In genomic region chr15:95247068-95247984, GRCh38 we compare ENCODE assay signal across 2 cellular contexts.
A peak's percentile ranks its signal among the peaks of the same experiment; 100 is the strongest.
TF ChIP-seq lines count a peak whose summit lies in the region.

No MANE protein-coding gene starts in this region.

TF ChIP-seq in HepG2, 621 proteins besides CTCF, POLR2A, EP300 and RAD21 (continued from another document):
- TF ChIP-seq ZNF142 (CRISPR knock-in tag; IDR thresholded peaks at IDR 0.05) (no peak), ZNF713 (CRISPR knock-in tag; IDR thresholded peaks at IDR 0.05) (no peak), MTERF4 (CRISPR knock-in tag; IDR thresholded peaks at IDR 0.05) (no peak), SMAD3 (CRISPR knock-in tag; IDR thresholded peaks at IDR 0.05) (no peak), CEBPB (IDR thresholded peaks at IDR 0.05; ENCODE audit: borderline replicate concordance, low read depth, low read length) (no peak), GATAD1 (CRISPR knock-in tag; IDR thresholded peaks at IDR 0.05) (no peak), MAFF (IDR thresholded peaks at IDR 0.05; ENCODE audit: low read depth, low read length) (peak; percentile 50; the same call in 1 of the 2 replicates), FOSL2 (CRISPR knock-in tag; IDR thresholded peaks at IDR 0.05) (peak; percentile 71), GLMP (CRISPR knock-in tag; IDR thresholded peaks at IDR 0.05; ENCODE audit: borderline replicate concordance) (no peak), ZNF264 (CRISPR knock-in tag; IDR thresholded peaks at IDR 0.05) (no peak), MEIS2 (CRISPR knock-in tag; IDR thresholded peaks at IDR 0.05) (no peak), MXD4 (CRISPR knock-in tag; IDR thresholded peaks at IDR 0.05) (no peak), ZNF382 (CRISPR knock-in tag; IDR thresholded peaks at IDR 0.05; ENCODE audit: borderline replicate concordance) (no peak), MAFK (conservative IDR thresholded peaks at IDR 0.05 in 1 of 2, IDR thresholded peaks at IDR 0.05 in 1 of 2; ENCODE audit: low read length in 2 of 2) (peak; percentile 33 to 64; a peak in 3 of 4 replicates), SRF (IDR thresholded peaks at IDR 0.05; ENCODE audit: low read depth, low read length) (no peak)
- TF ChIP-seq, protein P1, sequence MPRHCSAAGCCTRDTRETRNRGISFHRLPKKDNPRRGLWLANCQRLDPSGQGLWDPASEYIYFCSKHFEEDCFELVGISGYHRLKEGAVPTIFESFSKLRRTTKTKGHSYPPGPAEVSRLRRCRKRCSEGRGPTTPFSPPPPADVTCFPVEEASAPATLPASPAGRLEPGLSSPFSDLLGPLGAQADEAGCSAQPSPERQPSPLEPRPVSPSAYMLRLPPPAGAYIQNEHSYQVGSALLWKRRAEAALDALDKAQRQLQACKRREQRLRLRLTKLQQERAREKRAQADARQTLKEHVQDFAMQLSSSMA (CRISPR knock-in tag; IDR thresholded peaks at IDR 0.05): no peak

TF ChIP-seq in GM23338, 12 proteins besides CTCF, POLR2A, EP300 and RAD21 (continued from another document):
- TF ChIP-seq, protein P2, sequence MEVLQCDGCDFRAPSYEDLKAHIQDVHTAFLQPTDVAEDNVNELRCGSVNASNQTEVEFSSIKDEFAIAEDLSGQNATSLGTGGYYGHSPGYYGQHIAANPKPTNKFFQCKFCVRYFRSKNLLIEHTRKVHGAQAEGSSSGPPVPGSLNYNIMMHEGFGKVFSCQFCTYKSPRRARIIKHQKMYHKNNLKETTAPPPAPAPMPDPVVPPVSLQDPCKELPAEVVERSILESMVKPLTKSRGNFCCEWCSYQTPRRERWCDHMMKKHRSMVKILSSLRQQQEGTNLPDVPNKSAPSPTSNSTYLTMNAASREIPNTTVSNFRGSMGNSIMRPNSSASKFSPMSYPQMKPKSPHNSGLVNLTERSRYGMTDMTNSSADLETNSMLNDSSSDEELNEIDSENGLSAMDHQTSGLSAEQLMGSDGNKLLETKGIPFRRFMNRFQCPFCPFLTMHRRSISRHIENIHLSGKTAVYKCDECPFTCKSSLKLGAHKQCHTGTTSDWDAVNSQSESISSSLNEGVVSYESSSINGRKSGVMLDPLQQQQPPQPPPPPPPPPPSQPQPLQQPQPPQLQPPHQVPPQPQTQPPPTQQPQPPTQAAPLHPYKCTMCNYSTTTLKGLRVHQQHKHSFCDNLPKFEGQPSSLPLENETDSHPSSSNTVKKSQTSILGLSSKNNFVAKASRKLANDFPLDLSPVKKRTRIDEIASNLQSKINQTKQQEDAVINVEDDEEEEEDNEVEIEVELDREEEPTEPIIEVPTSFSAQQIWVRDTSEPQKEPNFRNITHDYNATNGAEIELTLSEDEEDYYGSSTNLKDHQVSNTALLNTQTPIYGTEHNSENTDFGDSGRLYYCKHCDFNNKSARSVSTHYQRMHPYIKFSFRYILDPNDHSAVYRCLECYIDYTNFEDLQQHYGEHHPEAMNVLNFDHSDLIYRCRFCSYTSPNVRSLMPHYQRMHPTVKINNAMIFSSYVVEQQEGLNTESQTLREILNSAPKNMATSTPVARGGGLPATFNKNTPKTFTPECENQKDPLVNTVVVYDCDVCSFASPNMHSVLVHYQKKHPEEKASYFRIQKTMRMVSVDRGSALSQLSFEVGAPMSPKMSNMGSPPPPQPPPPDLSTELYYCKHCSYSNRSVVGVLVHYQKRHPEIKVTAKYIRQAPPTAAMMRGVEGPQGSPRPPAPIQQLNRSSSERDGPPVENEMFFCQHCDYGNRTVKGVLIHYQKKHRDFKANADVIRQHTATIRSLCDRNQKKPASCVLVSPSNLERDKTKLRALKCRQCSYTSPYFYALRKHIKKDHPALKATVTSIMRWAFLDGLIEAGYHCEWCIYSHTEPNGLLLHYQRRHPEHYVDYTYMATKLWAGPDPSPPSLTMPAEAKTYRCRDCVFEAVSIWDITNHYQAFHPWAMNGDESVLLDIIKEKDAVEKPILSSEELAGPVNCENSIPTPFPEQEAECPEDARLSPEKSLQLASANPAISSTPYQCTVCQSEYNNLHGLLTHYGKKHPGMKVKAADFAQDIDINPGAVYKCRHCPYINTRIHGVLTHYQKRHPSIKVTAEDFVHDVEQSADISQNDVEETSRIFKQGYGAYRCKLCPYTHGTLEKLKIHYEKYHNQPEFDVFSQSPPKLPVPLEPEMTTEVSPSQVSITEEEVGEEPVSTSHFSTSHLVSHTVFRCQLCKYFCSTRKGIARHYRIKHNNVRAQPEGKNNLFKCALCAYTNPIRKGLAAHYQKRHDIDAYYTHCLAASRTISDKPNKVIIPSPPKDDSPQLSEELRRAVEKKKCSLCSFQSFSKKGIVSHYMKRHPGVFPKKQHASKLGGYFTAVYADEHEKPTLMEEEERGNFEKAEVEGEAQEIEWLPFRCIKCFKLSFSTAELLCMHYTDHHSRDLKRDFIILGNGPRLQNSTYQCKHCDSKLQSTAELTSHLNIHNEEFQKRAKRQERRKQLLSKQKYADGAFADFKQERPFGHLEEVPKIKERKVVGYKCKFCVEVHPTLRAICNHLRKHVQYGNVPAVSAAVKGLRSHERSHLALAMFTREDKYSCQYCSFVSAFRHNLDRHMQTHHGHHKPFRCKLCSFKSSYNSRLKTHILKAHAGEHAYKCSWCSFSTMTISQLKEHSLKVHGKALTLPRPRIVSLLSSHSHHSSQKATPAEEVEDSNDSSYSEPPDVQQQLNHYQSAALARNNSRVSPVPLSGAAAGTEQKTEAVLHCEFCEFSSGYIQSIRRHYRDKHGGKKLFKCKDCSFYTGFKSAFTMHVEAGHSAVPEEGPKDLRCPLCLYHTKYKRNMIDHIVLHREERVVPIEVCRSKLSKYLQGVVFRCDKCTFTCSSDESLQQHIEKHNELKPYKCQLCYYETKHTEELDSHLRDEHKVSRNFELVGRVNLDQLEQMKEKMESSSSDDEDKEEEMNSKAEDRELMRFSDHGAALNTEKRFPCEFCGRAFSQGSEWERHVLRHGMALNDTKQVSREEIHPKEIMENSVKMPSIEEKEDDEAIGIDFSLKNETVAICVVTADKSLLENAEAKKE (CRISPR knock-in tag; IDR thresholded peaks at IDR 0.05): no peak
- TF ChIP-seq REST (IDR thresholded peaks at IDR 0.05; ENCODE audit: unreplicated experiment) (no peak), ZNF331 (CRISPR knock-in tag; IDR thresholded peaks at IDR 0.05; ENCODE audit: low read depth) (no peak), STAT1 (IDR thresholded peaks at IDR 0.05; ENCODE audit: unreplicated experiment) (no peak), EZH2phosphoT487 (IDR thresholded peaks at IDR 0.05; ENCODE audit: unreplicated experiment) (no peak), EZH2 (IDR thresholded peaks at IDR 0.05; ENCODE audit: low read depth, unreplicated experiment) (no peak), ZNF114 (CRISPR knock-in tag; IDR thresholded peaks at IDR 0.05) (no peak)
